In genomic region chr9:91239367-91240111, GRCh38 we compare ENCODE assay signal across 22 cellular contexts.
A peak's percentile ranks its signal among the peaks of the same experiment; 100 is the strongest.
DNase-seq lines count a peak whose midpoint lies in the region; ATAC-seq and TF ChIP-seq lines count a peak whose summit lies in the region.
"Had no signal": no experiment of that assay in that cellular context is flagged by ENCODE, and none has a peak within 500 bp of the region (broad histone marks: within the 10 kb centered on the region; RNA-seq: fewer than 3 reads in every experiment).

No MANE protein-coding gene starts in this region.

- TF ChIP-seq CTCF in LNCaP clone FGC (IDR thresholded peaks at IDR 0.05; ENCODE audit: control insufficient read depth, extremely low read depth, insufficient read depth) (no peak), fibroblast of villous mesenchyme (IDR thresholded peaks at IDR 0.05; ENCODE audit: insufficient read depth, low read depth, low read length) (no peak), osteoblast (IDR thresholded peaks at IDR 0.05; ENCODE audit: extremely low read depth, low read depth, low read length) (no peak)

- H3K9me3 ChIP-seq in BLaER1 (no peaks in the 10 kb centered on the region; the same call in 1 of the 2 replicates), osteoblast (ENCODE audit: low read depth, low read length) (no peaks in the 10 kb centered on the region)
- H3K9me3 ChIP-seq: Caco-2, MG63, SJSA1 had no signal

- H2AFZ ChIP-seq in osteoblast (ENCODE audit: low read length): no peak overlapping the region
- H2AFZ ChIP-seq: PC-9 had no signal

- H3K4me2 ChIP-seq in BLaER1: peak overlapping the region; percentile 68
- H3K4me2 ChIP-seq in osteoblast (ENCODE audit: insufficient read depth, low read length): no peak overlapping the region
- H3K4me2 ChIP-seq: PC-9 had no signal

- H3K27me3 ChIP-seq in BLaER1 (no peaks in the 10 kb centered on the region), osteoblast (ENCODE audit: insufficient read depth, low read length) (no peaks in the 10 kb centered on the region)
- H3K27me3 ChIP-seq: MG63, SJSA1 had no signal

- H3K4me1 ChIP-seq in BLaER1: peaks cover 53% of the 10 kb centered on the region
- H3K4me1 ChIP-seq in osteoblast (ENCODE audit: insufficient read depth, low read length): no peaks in the 10 kb centered on the region
- H3K4me1 ChIP-seq: Caco-2, SJSA1 had no signal

- H3K79me2 ChIP-seq in osteoblast (ENCODE audit: insufficient read depth, low read length): no peaks in the 10 kb centered on the region

- ATAC-seq in HG02798 (IDR thresholded peaks at IDR 0.05; ENCODE audit: poor library complexity, unreplicated experiment): no peak
- ATAC-seq: CD8-positive, alpha-beta T cell; Right ventricle myocardium inferior had no signal

- DNase-seq in LNCaP clone FGC (ENCODE audit: low read depth) (peak; percentile 7), fibroblast of villous mesenchyme (ENCODE audit: low read depth) (peak; percentile 71), osteoblast (ENCODE audit: insufficient read length, low spot score, missing footprints) (peak; percentile 14), GM19240 (ENCODE audit: insufficient read length, low spot score) (no peak)
- DNase-seq in activated T-cell treated with anti-CD3 and anti-CD28 coated beads, Interleukin-2, amount 50 U/mL, for 1 hour: no peak
- DNase-seq: AML-193; Caco-2; CD8-positive, alpha-beta T cell; DMS 273 treated with DMSO at 0.1 percent for 48 hours; DND-41; KBM-7; MG63; NCI-H2029; NCI-H446; NCI-H524 treated with DMSO at 0.1 percent for 48 hours; NCI-H774; PC-9 had no signal

- H3K9ac ChIP-seq in BLaER1: no peak overlapping the region; the same call in 1 of the 2 replicates

- H3K36me3 ChIP-seq in BLaER1 (peaks cover 4% of the 10 kb centered on the region; the same call in 1 of the 2 replicates), osteoblast (ENCODE audit: insufficient read depth, low read length) (no peaks in the 10 kb centered on the region)
- H3K36me3 ChIP-seq: MG63, SJSA1 had no signal

- H3K27ac ChIP-seq in BLaER1: peak overlapping the region; percentile 10; the same call in 1 of the 2 replicates
- H3K27ac ChIP-seq in osteoblast (ENCODE audit: low read depth, low read length): no peak overlapping the region
- H3K27ac ChIP-seq: C4-2B, PC-9, SJSA1 had no signal

- no peak overlapping the region for H3K4me3 ChIP-seq in BLaER1
- no peak overlapping the region for H3K4me3 ChIP-seq in LNCaP clone FGC (ENCODE audit: low read depth, low read length)
- H3K4me3 ChIP-seq in fibroblast of villous mesenchyme (ENCODE audit: low read depth, low read length): no peak overlapping the region
- H3K4me3 ChIP-seq in osteoblast (ENCODE audit: insufficient read depth, low read length): no peak overlapping the region
- H3K4me3 ChIP-seq: MG63, PC-9, SJSA1 had no signal

- H4K20me1 ChIP-seq in BLaER1 (no peaks in the 10 kb centered on the region), osteoblast (ENCODE audit: insufficient read depth, low read length) (no peaks in the 10 kb centered on the region)

Comparison
In these comparisons a context has a peak if more than half of its experiments do, and no peak if none do; other contexts are left out.
1. DNase-seq: peak in LNCaP clone FGC (single experiment), fibroblast of villous mesenchyme (single experiment) and osteoblast (single experiment); none in activated T-cell treated with anti-CD3 and anti-CD28 coated beads, Interleukin-2, amount 50 U/mL, for 1 hour (single experiment) and GM19240 (single experiment).